In the genomic region with DNA sequence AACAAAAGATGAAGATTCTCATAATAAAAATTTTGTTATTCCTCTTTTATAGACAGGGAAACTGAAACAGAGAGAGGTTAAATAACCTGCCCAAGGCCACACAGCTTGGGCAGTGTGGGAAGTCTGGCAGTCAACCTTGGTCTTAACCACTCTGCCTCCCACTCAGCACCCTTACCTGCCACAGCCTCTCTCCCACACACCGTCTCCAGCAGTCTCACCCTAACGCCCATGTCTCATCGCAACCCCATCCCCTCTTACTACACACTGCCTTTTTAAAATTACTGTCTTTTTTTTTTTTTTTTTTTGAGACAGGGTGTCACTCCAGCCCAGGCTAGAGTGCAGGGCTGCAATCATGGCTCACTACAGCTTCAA, we compare ENCODE assay signal across 9 cellular contexts. TPM values are rescaled to one million over a fixed set of nuclear protein-coding genes. Genes with fewer than 3 reads are reported as not detected.
DNase-seq lines count a peak whose midpoint lies in the region; ATAC-seq and TF ChIP-seq lines count a peak whose summit lies in the region.
"Had no signal": no experiment of that assay in that cellular context is flagged by ENCODE, and none has a peak within 500 bp of the region (broad histone marks: within the 10 kb centered on the region; RNA-seq: fewer than 3 reads in every experiment).

No MANE protein-coding gene starts in this region.

- BruUV-seq in HCT116 (replicated peaks; lab: Mats Ljungman, UMichigan), result no TSS peak

- H3K4me2 ChIP-seq in HCT116 (ENCODE audit: low read length), result peak overlapping the region; percentile 80

- H3K4me1 ChIP-seq in HCT116 (ENCODE audit: control insufficient read depth in 1 of 2, insufficient read depth in 2 of 2, low read length in 2 of 2), result peaks cover 42 to 57% of the 10 kb centered on the region in 2 experiments
- H3K4me1 ChIP-seq in endodermal cell (ENCODE audit: control insufficient read depth, insufficient read depth, low read length), result peaks cover 22% of the 10 kb centered on the region
- H3K4me1 ChIP-seq in HAP-1, result no peaks in the 10 kb centered on the region; the same call in 1 of the 2 replicates
- H3K4me1 ChIP-seq in tibial artery, result peaks cover 0 to 17% (median 5%) of the 10 kb centered on the region in 4 donors

- ATAC-seq in HCT116, result peak; percentile 45
- no peak for ATAC-seq in WTC11
- no peak for ATAC-seq in GM21447 (IDR thresholded peaks at IDR 0.05; ENCODE audit: unreplicated experiment)

- H4K20me1 ChIP-seq in HCT116 (ENCODE audit: insufficient read depth), result no peaks in the 10 kb centered on the region

- no peak for TF ChIP-seq RAD21 in HCT116 (IDR thresholded peaks at IDR 0.05; ENCODE audit: low read depth)

- H3K9ac ChIP-seq in HCT116 (ENCODE audit: low read length) (peak overlapping the region; percentile 53), endodermal cell (ENCODE audit: extremely low read depth, low read length, poor library complexity, severe bottlenecking) (no peak overlapping the region)

- peak overlapping the region; percentile 85 for H3K27ac ChIP-seq in HCT116 (ENCODE audit: low read depth, low read length)
- no peak overlapping the region for H3K27ac ChIP-seq in endodermal cell (ENCODE audit: low read depth, low read length)
- H3K27ac ChIP-seq in skin epidermis, result peak overlapping the region in 15 of 21 experiments; percentile 6 to 72 (median 51)
- H3K27ac ChIP-seq in tibial artery, result no peak overlapping the region

- no peaks in the 10 kb centered on the region for H3K9me2 ChIP-seq in HCT116 (ENCODE audit: insufficient read depth)

- POLR2A ChIA-PET in HCT116 (lab: Charles Lee), result interaction anchor here (0.7 to 1.3 kb wide), 4 partner anchors 10 to 74 kb away, joined by 3 to 5 read pairs (median 4); no protein-coding TSS in a partner anchor
- POLR2A ChIA-PET in WTC11 (lab: Charles Lee), result interaction anchor here (1.2 kb wide), 1 partner anchor 240 kb away, joined by 5 read pairs; no protein-coding TSS in a partner anchor

- peaks cover 11% of the 10 kb centered on the region for H3K36me3 Mint-ChIP-seq in WTC11
- H3K36me3 Mint-ChIP-seq in endodermal cell (ENCODE audit: low read depth), result peaks cover 28% of the 10 kb centered on the region

- RAD21 ChIA-PET in HCT116 (lab: Charles Lee; ENCODE audit: low non-redundant PET in 1 of 2, low total read pairs in 2 of 2, uncharacterized antibody in 2 of 2, unreplicated experiment in 2 of 2), result interaction anchor here (0.6 to 1.1 kb wide), 2 partner anchors 43 to 47 kb away, joined by 3 read pairs; no protein-coding TSS in a partner anchor

- H2AFZ ChIP-seq in HCT116 (ENCODE audit: low read depth, low read length, poor library complexity, severe bottlenecking), result no peak overlapping the region

- CTCF ChIA-PET in HCT116 (lab: Charles Lee), result interaction anchor here (1.2 to 1.4 kb wide), 3 partner anchors 46 to 61 kb away, joined by 3 to 11 read pairs (median 4); no protein-coding TSS in a partner anchor
- CTCF ChIA-PET in WTC11 (lab: Charles Lee), result interaction anchor here (0.7 to 2.2 kb wide), 5 partner anchors 14 to 99 kb away, joined by 3 to 9 read pairs (median 5); no protein-coding TSS in a partner anchor

- H3K9me3 Mint-ChIP-seq in WTC11 (no peaks in the 10 kb centered on the region), endodermal cell (no peaks in the 10 kb centered on the region)

- TF ChIP-seq CTCF in HCT116 (IDR thresholded peaks at IDR 0.05 in 2 of 3, conservative IDR thresholded peaks at IDR 0.05 in 1 of 3; ENCODE audit: borderline replicate concordance in 1 of 3, insufficient read depth in 1 of 3, low read depth in 2 of 3, low read length in 2 of 3) (no peak), WTC11 (IDR thresholded peaks at IDR 0.05) (no peak), endodermal cell (conservative IDR thresholded peaks at IDR 0.05) (no peak), tibial artery (IDR thresholded peaks at IDR 0.05) (no peak)

- 88% methylated on average over 3 of the region's 3 CpGs; no CpG with 5 or more reads in 1 of the 2 experiments for WGBS in endodermal cell (ENCODE audit: insufficient coverage in 1 of 2, insufficient read length in 1 of 2), 2 experiments

- in situ Hi-C loops in HAP-1 (cut with MboI; ENCODE audit: low sequenced_read_pairs), result no loop called here

- intact Hi-C loops in HCT116 (cut with micrococcal nuclease) (no loop called here), tibial artery (cut with DNase I; ENCODE audit: low total_unique reads) (loop anchor here (10.0 kb wide), 1 partner anchor 58 kb away; no protein-coding TSS in a partner anchor)

- H3K4me3 ChIP-seq in HCT116 (replicated peaks in 1 of 2; ENCODE audit: low read depth in 1 of 2, low read length in 2 of 2) (peak overlapping the region; percentile 2 to 49), endodermal cell (ENCODE audit: low read length) (no peak overlapping the region), skin epidermis (no peak overlapping the region), HAP-1 (no peak overlapping the region), tibial artery (no peak overlapping the region)

- H3K27ac Mint-ChIP-seq in WTC11, result peak overlapping the region; percentile 50; the same call in 1 of the 2 replicates
- peak overlapping the region; percentile 79 for H3K27ac Mint-ChIP-seq in endodermal cell
- H3K27ac Mint-ChIP-seq: nephron progenitor cell had no signal

- no peaks in the 10 kb centered on the region for H3K36me3 ChIP-seq in HCT116 (ENCODE audit: control insufficient read depth in 1 of 2, insufficient read depth in 2 of 2, low read length in 2 of 2)
- peaks cover 46% of the 10 kb centered on the region for H3K36me3 ChIP-seq in endodermal cell (ENCODE audit: control insufficient read depth, insufficient read depth, low read length)
- H3K36me3 ChIP-seq in HAP-1 (replicated peaks), result no peaks in the 10 kb centered on the region
- no peaks in the 10 kb centered on the region for H3K36me3 ChIP-seq in tibial artery

- no peak for TF ChIP-seq POLR2A in HCT116 (IDR thresholded peaks at IDR 0.05; ENCODE audit: borderline replicate concordance, extremely low read depth, insufficient read depth, insufficient read length)

- H3K27me3 Mint-ChIP-seq in WTC11 (ENCODE audit: low read depth), result no peaks in the 10 kb centered on the region
- no peaks in the 10 kb centered on the region for H3K27me3 Mint-ChIP-seq in endodermal cell (ENCODE audit: insufficient read depth)

- H3K4me1 Mint-ChIP-seq in WTC11 (peaks cover 84% of the 10 kb centered on the region), endodermal cell (peaks cover 71% of the 10 kb centered on the region)

- H3K27me3 ChIP-seq in HCT116 (ENCODE audit: insufficient read depth, low read length) (no peaks in the 10 kb centered on the region), endodermal cell (ENCODE audit: control insufficient read depth, insufficient read depth, low read length, poor library complexity, severe bottlenecking) (no peaks in the 10 kb centered on the region), HAP-1 (ENCODE audit: low read depth) (no peaks in the 10 kb centered on the region), tibial artery (no peaks in the 10 kb centered on the region)

- H3K79me2 ChIP-seq in HCT116 (ENCODE audit: insufficient read depth, low read length), result peaks cover 8% of the 10 kb centered on the region

- no peak for DNase-seq in HCT116 (ENCODE audit: low read depth, low spot score)
- DNase-seq in WTC11 (ENCODE audit: low spot score), result no peak
- no peak for DNase-seq in endodermal cell
- no peak for DNase-seq in HAP-1 (ENCODE audit: low spot score in 2 of 2)
- no peak for DNase-seq in tibial artery
- DNase-seq in HuH-7.5 (ENCODE audit: low spot score), result no peak
- DNase-seq: nephron progenitor cell had no signal

- H3K4me3 Mint-ChIP-seq in WTC11 (no peak overlapping the region), endodermal cell (no peak overlapping the region)
- H3K4me3 Mint-ChIP-seq: nephron progenitor cell had no signal

- H3K9me3 ChIP-seq in HCT116 (ENCODE audit: control insufficient read depth in 1 of 2, insufficient read depth in 1 of 2, low read depth in 1 of 2, low read length in 2 of 2), result no peaks in the 10 kb centered on the region
- no peaks in the 10 kb centered on the region for H3K9me3 ChIP-seq in endodermal cell (ENCODE audit: control insufficient read depth, low read length)
- no peaks in the 10 kb centered on the region for H3K9me3 ChIP-seq in HAP-1
- H3K9me3 ChIP-seq in tibial artery, result no peaks in the 10 kb centered on the region

TF ChIP-seq in HCT116, 20 proteins besides CTCF, POLR2A, EP300 and RAD21 (continues in another document):
- TF ChIP-seq CBX3 (IDR thresholded peaks at IDR 0.05; ENCODE audit: low read depth), result no peak

TF ChIP-seq in WTC11, 78 proteins besides CTCF, POLR2A, EP300 and RAD21 (continues in another document):
- no peak for TF ChIP-seq NR3C1 (CRISPR knock-in tag; conservative IDR thresholded peaks at IDR 0.05; ENCODE audit: low read depth)
- TF ChIP-seq, protein P1, sequence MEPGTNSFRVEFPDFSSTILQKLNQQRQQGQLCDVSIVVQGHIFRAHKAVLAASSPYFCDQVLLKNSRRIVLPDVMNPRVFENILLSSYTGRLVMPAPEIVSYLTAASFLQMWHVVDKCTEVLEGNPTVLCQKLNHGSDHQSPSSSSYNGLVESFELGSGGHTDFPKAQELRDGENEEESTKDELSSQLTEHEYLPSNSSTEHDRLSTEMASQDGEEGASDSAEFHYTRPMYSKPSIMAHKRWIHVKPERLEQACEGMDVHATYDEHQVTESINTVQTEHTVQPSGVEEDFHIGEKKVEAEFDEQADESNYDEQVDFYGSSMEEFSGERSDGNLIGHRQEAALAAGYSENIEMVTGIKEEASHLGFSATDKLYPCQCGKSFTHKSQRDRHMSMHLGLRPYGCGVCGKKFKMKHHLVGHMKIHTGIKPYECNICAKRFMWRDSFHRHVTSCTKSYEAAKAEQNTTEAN (CRISPR knock-in tag; IDR thresholded peaks at IDR 0.05), result no peak
- no peak for TF ChIP-seq NFATC4 (CRISPR knock-in tag; IDR thresholded peaks at IDR 0.05)
- TF ChIP-seq, protein P2, sequence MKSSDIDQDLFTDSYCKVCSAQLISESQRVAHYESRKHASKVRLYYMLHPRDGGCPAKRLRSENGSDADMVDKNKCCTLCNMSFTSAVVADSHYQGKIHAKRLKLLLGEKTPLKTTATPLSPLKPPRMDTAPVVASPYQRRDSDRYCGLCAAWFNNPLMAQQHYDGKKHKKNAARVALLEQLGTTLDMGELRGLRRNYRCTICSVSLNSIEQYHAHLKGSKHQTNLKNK (CRISPR knock-in tag; IDR thresholded peaks at IDR 0.05), result no peak
- TF ChIP-seq ATF1 (CRISPR knock-in tag; IDR thresholded peaks at IDR 0.05), result no peak
- TF ChIP-seq ZNF121 (CRISPR knock-in tag; IDR thresholded peaks at IDR 0.05), result no peak
- no peak for TF ChIP-seq MYBL2 (CRISPR knock-in tag; IDR thresholded peaks at IDR 0.05)
- no peak for TF ChIP-seq SMAD4 (CRISPR knock-in tag; IDR thresholded peaks at IDR 0.05)
- TF ChIP-seq NR1H2 (CRISPR knock-in tag; IDR thresholded peaks at IDR 0.05), result no peak
- TF ChIP-seq JAZF1 (CRISPR knock-in tag; IDR thresholded peaks at IDR 0.05), result no peak
- TF ChIP-seq FOXJ3 (CRISPR knock-in tag; IDR thresholded peaks at IDR 0.05; ENCODE audit: borderline replicate concordance), result no peak
- TF ChIP-seq KAT7 (CRISPR knock-in tag; IDR thresholded peaks at IDR 0.05; ENCODE audit: borderline replicate concordance), result no peak

RNA-seq across cellular contexts. Expression of gene ARRB1, which starts 25.0 kb away (rescaled TPM):
- 24.2 TPM for total RNA-seq in HCT116 (2021; ENCODE audit: unreplicated experiment)
- polyA plus RNA-seq in HCT116 (2012), result 12.0 and 12.9 TPM in 2 replicates
- 81.0 to 90.1 TPM (median 82.9 TPM) in 3 replicates for total RNA-seq in WTC11 (2021)
- total RNA-seq in endodermal cell, result 100 to 1,000 TPM in 1 of 2 donors, 10 to 100 TPM in 1; 41.7 to 128 TPM
- 19.7 TPM for polyA plus RNA-seq in endodermal cell (2013, experiment 1 of 2)
- 23.1 TPM for polyA plus RNA-seq in endodermal cell (2013, experiment 2 of 2)

Comparison
In these comparisons a context has a peak if more than half of its experiments do, and no peak if none do; other contexts are left out.
1. H3K27ac ChIP-seq: peak in HCT116 (single experiment) and skin epidermis (15 of 21); none in endodermal cell (single experiment) and tibial artery (0 of 2).
2. H3K4me3 ChIP-seq: peak in HCT116 (2 of 2); none in endodermal cell (single experiment), skin epidermis (0 of 7), HAP-1 (single experiment) and tibial artery (0 of 2).